In the genomic region with DNA sequence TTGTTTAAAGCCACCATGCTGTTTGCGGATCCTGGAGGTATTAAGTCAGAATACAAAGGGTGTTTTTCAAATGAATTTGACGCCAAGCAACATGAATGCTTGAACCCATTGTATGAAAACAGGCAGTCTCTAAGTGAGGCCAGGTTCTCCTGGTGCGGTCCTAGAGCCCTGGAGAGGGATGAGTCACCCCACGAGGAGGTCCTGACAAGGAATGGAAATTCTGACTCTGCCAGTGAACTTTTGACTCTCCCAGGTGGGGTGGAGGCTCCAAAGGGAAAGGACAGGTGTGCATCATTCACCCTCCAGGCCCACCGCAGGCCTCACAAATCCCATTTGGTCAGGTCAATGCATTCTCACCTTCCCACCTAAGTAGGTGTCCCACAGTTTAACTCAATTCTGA, we compare ENCODE assay signal across 9 cellular contexts. TPM values are rescaled to one million over a fixed set of nuclear protein-coding genes. Genes with fewer than 3 reads are reported as not detected.
DNase-seq lines count a peak whose midpoint lies in the region; ATAC-seq, FAIRE-seq and TF ChIP-seq lines count a peak whose summit lies in the region.
"Had no signal": no experiment of that assay in that cellular context is flagged by ENCODE, and none has a peak within 500 bp of the region (broad histone marks: within the 10 kb centered on the region; RNA-seq: fewer than 3 reads in every experiment).

No MANE protein-coding gene starts in this region.

- WGBS in suprapubic skin: 60% methylated on average over 5 of the region's 5 CpGs

- H3K4me1 ChIP-seq in kidney (ENCODE audit: control insufficient read depth in 1 of 2, insufficient read depth in 1 of 2, low read depth in 1 of 2, low read length in 2 of 2): peaks cover 0 to 7% of the 10 kb centered on the region in 2 donors
- H3K4me1 ChIP-seq in suprapubic skin: peaks cover 3% of the 10 kb centered on the region
- H3K4me1 ChIP-seq: adrenal gland had no signal

- TF ChIP-seq CTCF in kidney (IDR thresholded peaks at IDR 0.05; ENCODE audit: borderline replicate concordance, extremely low read depth, insufficient read depth): no peak
- TF ChIP-seq CTCF in suprapubic skin (IDR thresholded peaks at IDR 0.05): no peak

- ATAC-seq in GM21367 (IDR thresholded peaks at IDR 0.05; ENCODE audit: unreplicated experiment): no peak
- ATAC-seq in HG03196 (IDR thresholded peaks at IDR 0.05; ENCODE audit: unreplicated experiment): no peak

- FAIRE-seq in kidney (lab: Jason Lieb, UNC): no peak

- H3K27me3 ChIP-seq in suprapubic skin: no peaks in the 10 kb centered on the region
- H3K27me3 ChIP-seq: adrenal gland had no signal

- H3K36me3 ChIP-seq in kidney (ENCODE audit: control insufficient read depth in 1 of 2, insufficient read depth in 2 of 2, low read length in 2 of 2) (no peaks in the 10 kb centered on the region), suprapubic skin (no peaks in the 10 kb centered on the region)
- H3K36me3 ChIP-seq: adrenal gland had no signal

- TF ChIP-seq EP300 in suprapubic skin (IDR thresholded peaks at IDR 0.05): no peak

- H3K27ac ChIP-seq in kidney (ENCODE audit: low read depth in 2 of 2, low read length in 2 of 2) (peak overlapping the region; percentile 91 to 93), suprapubic skin (no peak overlapping the region)
- H3K27ac ChIP-seq: adrenal gland had no signal

- no peak for TF ChIP-seq POLR2A in suprapubic skin (IDR thresholded peaks at IDR 0.05)

- intact Hi-C loops in kidney (cut with DNase I): no loop called here

- H3K9ac ChIP-seq in kidney (ENCODE audit: low read length in 2 of 2): peak overlapping the region; percentile 0 to 80

- H3K4me3 ChIP-seq in kidney (ENCODE audit: low read length in 2 of 2): peak overlapping the region; percentile 64 to 78
- peak overlapping the region; percentile 20 for H3K4me3 ChIP-seq in suprapubic skin
- H3K4me3 ChIP-seq: adrenal gland had no signal

- peak; percentile 38 to 40 for DNase-seq in activated CD4-positive, alpha-beta T cell treated with anti-CD3 and anti-CD28 coated beads for 4 hours
- DNase-seq in activated CD4-positive, alpha-beta T cell treated with anti-CD3 and anti-CD28 coated beads for 1 hour: no peak
- peak; percentile 42 to 57 for DNase-seq in activated T-cell treated with anti-CD3 and anti-CD28 coated beads, Interleukin-2, amount 50 U/mL, for 48 hours
- DNase-seq in kidney: peak; percentile 72
- no peak for DNase-seq in suprapubic skin (ENCODE audit: low spot score in 2 of 2)
- no peak for DNase-seq in SHP77 (lab: John Stamatoyannopoulos, UW)
- DNase-seq: adrenal gland had no signal

- H3K9me3 ChIP-seq in kidney (ENCODE audit: control insufficient read depth in 1 of 2, low read length in 2 of 2) (no peaks in the 10 kb centered on the region), suprapubic skin (no peaks in the 10 kb centered on the region)
- H3K9me3 ChIP-seq: adrenal gland had no signal

RNA-seq across cellular contexts. Expression of a gene that starts 1.5 kb away (rescaled TPM):
- 122 TPM for total RNA-seq in kidney
- polyA plus RNA-seq in kidney (ENCODE audit: insufficient read depth, low read depth, low replicate concordance): 23.3 TPM
- total RNA-seq in suprapubic skin: 10 to 100 TPM; 17.3 to 45.1 (median 37.5) TPM

Comparison
In these comparisons a context has a peak if more than half of its experiments do, and no peak if none do; other contexts are left out.
1. DNase-seq: peak in activated CD4-positive, alpha-beta T cell treated with anti-CD3 and anti-CD28 coated beads for 4 hours (2 of 2), activated T-cell treated with anti-CD3 and anti-CD28 coated beads, Interleukin-2, amount 50 U/mL, for 48 hours (2 of 2) and kidney (single experiment); none in activated CD4-positive, alpha-beta T cell treated with anti-CD3 and anti-CD28 coated beads for 1 hour (single experiment), suprapubic skin (0 of 2) and SHP77 (0 of 2).